8 cellular contexts compared by ENCODE assay signal in genomic region chr4:120921456-120922389, GRCh38. TPM values are rescaled to one million over a fixed set of nuclear protein-coding genes. Genes with fewer than 3 reads are reported as not detected.
A peak's percentile ranks its signal among the peaks of the same experiment; 100 is the strongest.
DNase-seq lines count a peak whose midpoint lies in the region; TF ChIP-seq lines count a peak whose summit lies in the region.

No MANE protein-coding gene starts in this region.

- H3K9me3 Mint-ChIP-seq in activated naive CD8-positive, alpha-beta T cell treated with anti-CD3 and anti-CD28 coated beads for 36 hours: no peaks in the 10 kb centered on the region

- H3K9me3 ChIP-seq in GM23248 (ENCODE audit: low read depth): no peaks in the 10 kb centered on the region
- no peaks in the 10 kb centered on the region for H3K9me3 ChIP-seq in neural cell (ENCODE audit: low read length)
- no peaks in the 10 kb centered on the region for H3K9me3 ChIP-seq in suprapubic skin

- 1 to 3% methylated on average over 46 to 50 of the region's 53 CpGs for WGBS in GM23248 (ENCODE audit: low coverage in 1 of 2, low lambda C conversion rate in 2 of 2, missing lambda C conversion rate in 2 of 2), 2 experiments
- WGBS in suprapubic skin: 2% methylated on average over 32 of the region's 53 CpGs

- TF ChIP-seq RAD21 in neural cell (conservative IDR thresholded peaks at IDR 0.05): peak; percentile 29

- TF ChIP-seq CTCF in neural cell (IDR thresholded peaks at IDR 0.05; ENCODE audit: poor library complexity, severe bottlenecking): no peak
- TF ChIP-seq CTCF in suprapubic skin (IDR thresholded peaks at IDR 0.05): no peak

- peak in 1 of 2 donors; percentile 34 for TF ChIP-seq POLR2A in suprapubic skin (IDR thresholded peaks at IDR 0.05)

- H2AFZ ChIP-seq in GM23248 (peak overlapping the region; percentile 93), neural cell (ENCODE audit: low read depth, low read length) (peak overlapping the region; percentile 51)

- H3F3A ChIP-seq in GM23248 (ENCODE audit: insufficient read depth) (peaks cover 23% of the 10 kb centered on the region), neural cell (ENCODE audit: insufficient read depth, low read length, poor library complexity, severe bottlenecking) (no peaks in the 10 kb centered on the region)

- peak overlapping the region; percentile 86 for H3K9ac ChIP-seq in GM23248
- H3K9ac ChIP-seq in neural cell (ENCODE audit: low read length): peak overlapping the region; percentile 51

- H3K4me3 Mint-ChIP-seq in activated naive CD8-positive, alpha-beta T cell treated with anti-CD3 and anti-CD28 coated beads for 36 hours: peak overlapping the region; percentile 91

- no peaks in the 10 kb centered on the region for H3K27me3 ChIP-seq in GM23248 (replicated peaks; ENCODE audit: insufficient read depth)
- H3K27me3 ChIP-seq in neural cell (ENCODE audit: insufficient read depth, low read depth, low read length): peaks cover 5% of the 10 kb centered on the region
- no peaks in the 10 kb centered on the region for H3K27me3 ChIP-seq in suprapubic skin

- H3K4me2 ChIP-seq in GM23248 (ENCODE audit: unreplicated experiment) (peak overlapping the region; percentile 94), neural cell (ENCODE audit: low read length) (peak overlapping the region; percentile 54)

- peaks cover 42% of the 10 kb centered on the region for H3K79me2 ChIP-seq in GM23248 (ENCODE audit: insufficient read depth)
- no peaks in the 10 kb centered on the region for H3K79me2 ChIP-seq in neural cell (replicated peaks; ENCODE audit: insufficient read depth, low read length)

- TF ChIP-seq EP300 in neural cell (conservative IDR thresholded peaks at IDR 0.05; ENCODE audit: poor library complexity, severe bottlenecking): no peak
- no peak for TF ChIP-seq EP300 in suprapubic skin (IDR thresholded peaks at IDR 0.05)

- DNase-seq in GM23248 (peak; percentile 84), NOMO-1 treated with dmso at 0.1 percent for 144 hours (lab: John Stamatoyannopoulos, UW; ENCODE audit: unreplicated experiment) (peak; percentile 20), glomerular visceral epithelial cell (ENCODE audit: extremely low spot score) (peak; percentile 77), suprapubic skin (ENCODE audit: low spot score in 2 of 2) (peak; percentile 78 to 86), DMS79 treated with DMSO at 0.1 percent for 48 hours (lab: John Stamatoyannopoulos, UW) (no peak)
- peak; percentile 63 for DNase-seq in activated naive CD8-positive, alpha-beta T cell treated with anti-CD3 and anti-CD28 coated beads for 36 hours
- no peak for DNase-seq in effector CD4-positive, alpha-beta T cell

- H4K20me1 ChIP-seq in GM23248 (ENCODE audit: insufficient read depth) (no peaks in the 10 kb centered on the region), neural cell (ENCODE audit: insufficient read depth) (no peaks in the 10 kb centered on the region)

- H3K27ac ChIP-seq in GM23248 (peak overlapping the region; percentile 82), neural cell (ENCODE audit: low read length) (no peak overlapping the region), suprapubic skin (peak overlapping the region; percentile 90)

- in situ Hi-C loops in GM23248 (cut with MboI): no loop called here

- H3K36me3 Mint-ChIP-seq in activated naive CD8-positive, alpha-beta T cell treated with anti-CD3 and anti-CD28 coated beads for 36 hours: no peaks in the 10 kb centered on the region

- H3K27me3 Mint-ChIP-seq in activated naive CD8-positive, alpha-beta T cell treated with anti-CD3 and anti-CD28 coated beads for 36 hours: peaks cover 14% of the 10 kb centered on the region

- peaks cover 40% of the 10 kb centered on the region for H3K4me1 Mint-ChIP-seq in activated naive CD8-positive, alpha-beta T cell treated with anti-CD3 and anti-CD28 coated beads for 36 hours

- H3K36me3 ChIP-seq in GM23248 (ENCODE audit: low read depth) (no peaks in the 10 kb centered on the region), neural cell (ENCODE audit: insufficient read depth, low read length) (no peaks in the 10 kb centered on the region), suprapubic skin (no peaks in the 10 kb centered on the region)

- H3K27ac Mint-ChIP-seq in activated naive CD8-positive, alpha-beta T cell treated with anti-CD3 and anti-CD28 coated beads for 36 hours: peak overlapping the region; percentile 95

- H3K4me3 ChIP-seq in GM23248: peak overlapping the region; percentile 84
- H3K4me3 ChIP-seq in neural cell (ENCODE audit: low read length): peak overlapping the region; percentile 79
- H3K4me3 ChIP-seq in suprapubic skin: peak overlapping the region; percentile 70

- H3K4me1 ChIP-seq in GM23248 (ENCODE audit: insufficient read depth): peaks cover 27% of the 10 kb centered on the region
- H3K4me1 ChIP-seq in suprapubic skin: peaks cover 23% of the 10 kb centered on the region

- H3K9me2 ChIP-seq in GM23248 (ENCODE audit: insufficient read depth) (no peaks in the 10 kb centered on the region), neural cell (ENCODE audit: insufficient read depth, low read length) (no peaks in the 10 kb centered on the region)

TF ChIP-seq in neural cell, 6 proteins besides CTCF, POLR2A, EP300 and RAD21:
- TF ChIP-seq MXI1 (conservative IDR thresholded peaks at IDR 0.05; ENCODE audit: poor library complexity, severe bottlenecking) (peak; percentile 60), POLR2AphosphoS5 (IDR thresholded peaks at IDR 0.05) (peak; percentile 33), EZH2 (IDR thresholded peaks at IDR 0.05; ENCODE audit: borderline replicate concordance, insufficient read depth, low read length, poor library complexity, severe bottlenecking) (no peak)

RNA-seq across cellular contexts. Expression of gene PRDM5, which starts 0.8 kb away (rescaled TPM):
- 12.6 and 18.7 TPM in 2 replicates for total RNA-seq in GM23248 (2014; rRNA removed; shearing (Covaris generic))
- polyA plus RNA-seq in GM23248 (2016; fragmentation: Nextera tagmentation; extraction: Ambion mirVana) (7.7 and 8.7 TPM in 2 replicates), neural cell (1.6 and 3.8 TPM in 2 replicates)
- total RNA-seq in activated naive CD8-positive, alpha-beta T cell treated with anti-CD3 and anti-CD28 coated beads for 36 hours: 1 to 10 TPM; 1.3 to 1.4 TPM
- polyA minus RNA-seq in neural cell: 12.0 and 12.9 TPM in 2 replicates
- 10 to 100 TPM in 1 of 4 donors, 1 to 10 TPM in 3; 3.0 to 12.0 (median 4.5) TPM for total RNA-seq in suprapubic skin

Comparison
In these comparisons a context has a peak if more than half of its experiments do, and no peak if none do; other contexts are left out.
1. DNase-seq: peak in GM23248 (single experiment), NOMO-1 treated with dmso at 0.1 percent for 144 hours (single experiment), activated naive CD8-positive, alpha-beta T cell treated with anti-CD3 and anti-CD28 coated beads for 36 hours (single experiment), glomerular visceral epithelial cell (single experiment) and suprapubic skin (2 of 2); none in DMS79 treated with DMSO at 0.1 percent for 48 hours (single experiment) and effector CD4-positive, alpha-beta T cell (single experiment).
2. Peak in every context shown above with its lines, with median percentiles within 50 percentile points of each other: H3K4me3 ChIP-seq.